8 cellular contexts compared by ENCODE assay signal in genomic region chr12:53727310-53728041, GRCh38. TPM values are rescaled to one million over a fixed set of nuclear protein-coding genes. Genes with fewer than 3 reads are reported as not detected.
A peak's percentile ranks its signal among the peaks of the same experiment; 100 is the strongest.
DNase-seq lines count a peak whose midpoint lies in the region; ATAC-seq, FAIRE-seq and TF ChIP-seq lines count a peak whose summit lies in the region.

Gene CALCOCO1 (minus strand): TSS chr12:53727452. CDS start chr12:53725242, 2,210 bp downstream.

- POLR2A ChIA-PET in T-cell (lab: Charles Lee): interaction anchor here in 1 of 2 donors (0.6 kb wide), 1 partner anchor 17 kb away, joined by 3 read pairs; no protein-coding TSS in a partner anchor

- ATAC-seq in HG02840 (IDR thresholded peaks at IDR 0.05; ENCODE audit: low FRiP score, unreplicated experiment) (peak; percentile 99), T-cell (replicated peaks in 1 of 4) (peak; percentile 92 to 100 (median 98))

- H3K27ac ChIP-seq in adipose tissue (ENCODE audit: low read depth, low read length) (no peak within 1 kb of the TSS), cardiac muscle cell (no peak within 1 kb of the TSS), parathyroid adenoma (peak within 1 kb of the TSS; percentile 36), tibial nerve (peak within 1 kb of the TSS; percentile 50 to 92 (median 83))

- peak within 1 kb of the TSS; percentile 91 to 94 (median 92) for H3K4me3 Mint-ChIP-seq in T-cell

- H3K4me3 ChIP-seq in cardiac muscle cell (peak within 1 kb of the TSS; percentile 85), parathyroid adenoma (ENCODE audit: low read depth, low read length) (peak within 1 kb of the TSS; percentile 81), tibial nerve (peak within 1 kb of the TSS; percentile 71 to 84 (median 77))

- H3K4me1 ChIP-seq in cardiac muscle cell (ENCODE audit: low read depth): peaks cover 12% of the 10 kb centered on the region
- no peaks in the 10 kb centered on the region for H3K4me1 ChIP-seq in parathyroid adenoma
- H3K4me1 ChIP-seq in tibial nerve: peaks cover 0 to 24% (median 18%) of the 10 kb centered on the region in 4 donors

- H3K36me3 Mint-ChIP-seq in T-cell: peaks cover 26% of the 10 kb centered on the region

- peak within 1 kb of the TSS; percentile 90 to 91 for H3K27ac Mint-ChIP-seq in T-cell

- DNase-seq in GM12891 (ENCODE audit: insufficient read length, low spot score) (peak; percentile 92), NCI-H1436 treated with DMSO at 0.1 percent for 48 hours (lab: John Stamatoyannopoulos, UW) (peak; percentile 96), T-cell (peak; percentile 87 to 99 (median 98)), cardiac muscle cell (ENCODE audit: low read depth in 1 of 2, low spot score in 1 of 2) (peak; percentile 98 to 99), tibial nerve (ENCODE audit: low spot score in 2 of 2) (peak; percentile 93 to 96)

- peak within 1 kb of the TSS; percentile 92 for H3K4me2 ChIP-seq in parathyroid adenoma (ENCODE audit: low read length)

- peaks cover 2% of the 10 kb centered on the region for H3K79me2 ChIP-seq in parathyroid adenoma

- H3K27me3 Mint-ChIP-seq in T-cell: no peaks in the 10 kb centered on the region

- TF ChIP-seq POLR2A in GM12891 (IDR thresholded peaks at IDR 0.05; ENCODE audit: low read depth, low read length): no peak
- TF ChIP-seq POLR2A in tibial nerve (IDR thresholded peaks at IDR 0.05): peak; percentile 13 to 44

- WGBS in adipose tissue, 3 donors: 0 to 1% (median 0%) methylated on average over 38 of the region's 38 CpGs
- 0% methylated on average over 37 to 38 of the region's 38 CpGs for WGBS in tibial nerve, 2 donors

- H3K27me3 ChIP-seq in cardiac muscle cell: peaks cover 1% of the 10 kb centered on the region
- no peaks in the 10 kb centered on the region for H3K27me3 ChIP-seq in parathyroid adenoma (ENCODE audit: control insufficient read depth, insufficient read depth, low read length)
- H3K27me3 ChIP-seq in tibial nerve: peaks cover 0 to 5% of the 10 kb centered on the region in 2 donors

- no peaks in the 10 kb centered on the region for H3K9me3 Mint-ChIP-seq in T-cell

- no peak for TF ChIP-seq CTCF in cardiac muscle cell (IDR thresholded peaks at IDR 0.05; ENCODE audit: low read depth, low read length)
- TF ChIP-seq CTCF in parathyroid adenoma (IDR thresholded peaks at IDR 0.05): no peak
- no peak for TF ChIP-seq CTCF in tibial nerve (IDR thresholded peaks at IDR 0.05)

- TF ChIP-seq EP300 in tibial nerve (IDR thresholded peaks at IDR 0.05): peak; percentile 88 to 89

- peaks cover 31 to 32% (median 31%) of the 10 kb centered on the region in 3 donors for H3K4me1 Mint-ChIP-seq in T-cell

- H2AFZ ChIP-seq in parathyroid adenoma: peak within 1 kb of the TSS; percentile 94

- peak within 1 kb of the TSS; percentile 4 for H3K9ac ChIP-seq in parathyroid adenoma

- CTCF ChIA-PET in T-cell (lab: Charles Lee): interaction anchor here (0.6 to 4.7 kb wide), 10 partner anchors 8 to 149 kb away, joined by 3 to 24 read pairs (median 5); partner anchors contain the start of genes ATP5MC2 (in 1 of the 2) and CISTR (in 1 of the 2)

- no peaks in the 10 kb centered on the region for H3K9me3 ChIP-seq in cardiac muscle cell (ENCODE audit: low read depth)
- no peaks in the 10 kb centered on the region for H3K9me3 ChIP-seq in parathyroid adenoma (ENCODE audit: control insufficient read depth, low read length)
- no peaks in the 10 kb centered on the region for H3K9me3 ChIP-seq in tibial nerve

- H3K36me3 ChIP-seq in cardiac muscle cell (peaks cover 10% of the 10 kb centered on the region), parathyroid adenoma (ENCODE audit: control insufficient read depth, insufficient read depth, low read length) (no peaks in the 10 kb centered on the region), tibial nerve (peaks cover 0 to 28% (median 0%) of the 10 kb centered on the region in 3 donors)

- peak; percentile 98 for FAIRE-seq in GM12891 (lab: Jason Lieb, UNC)

TF ChIP-seq in GM12891, 5 proteins besides CTCF, POLR2A, EP300 and RAD21:
- TF ChIP-seq SPI1 (IDR thresholded peaks at IDR 0.05; ENCODE audit: low read depth, low read length): no peak
- peak; percentile 33; the same call in 1 of the 2 replicates for TF ChIP-seq POLR2AphosphoS5 (IDR thresholded peaks at IDR 0.05; ENCODE audit: low read depth, low read length)
- peak; percentile 77 for TF ChIP-seq POU2F2 (IDR thresholded peaks at IDR 0.05; ENCODE audit: low read depth, low read length)
- no peak for TF ChIP-seq PAX5 (IDR thresholded peaks at IDR 0.05; ENCODE audit: insufficient read depth, low read length, severe bottlenecking)
- TF ChIP-seq TAF1 (IDR thresholded peaks at IDR 0.05; ENCODE audit: low read depth, low read length): no peak; the same call in 1 of the 2 replicates

RNA-seq across cellular contexts. Expression of gene CALCOCO1, which starts in this region (rescaled TPM):
- polyA plus RNA-seq in GM12891 (2012; ENCODE audit: low read depth, missing spikeins): 28.4 TPM
- 100 to 1,000 TPM; 118 to 162 (median 153) TPM for total RNA-seq in T-cell
- 100 to 1,000 TPM in 2 of 3 donors, 10 to 100 TPM in 1; 82.7 to 149 (median 116) TPM for polyA plus RNA-seq in adipose tissue
- total RNA-seq in cardiac muscle cell: 116 and 187 TPM in 2 replicates
- polyA plus RNA-seq in cardiac muscle cell: 128 and 176 TPM in 2 replicates
- 100 to 1,000 TPM; 226 to 383 (median 285) TPM for total RNA-seq in tibial nerve

Comparison
In these comparisons a context has a peak if more than half of its experiments do, and no peak if none do; other contexts are left out.
1. H3K27ac ChIP-seq: peak in parathyroid adenoma (single experiment) and tibial nerve (4 of 4); none in adipose tissue (single experiment) and cardiac muscle cell (single experiment).
2. Peak in every context shown above with its lines, with median percentiles within 50 percentile points of each other: DNase-seq and H3K4me3 ChIP-seq.